Comparison of ENCODE assay signal across 8 cellular contexts in genomic region chr1:65422241-65423203, GRCh38. TPM values are rescaled to one million over a fixed set of nuclear protein-coding genes. Genes with fewer than 3 reads are reported as not detected.
A peak's percentile ranks its signal among the peaks of the same experiment; 100 is the strongest.
DNase-seq lines count a peak whose midpoint lies in the region; ATAC-seq and TF ChIP-seq lines count a peak whose summit lies in the region.

No MANE protein-coding gene starts in this region.

- ATAC-seq in HG02642 (IDR thresholded peaks at IDR 0.05; ENCODE audit: poor library complexity, unreplicated experiment) (no peak), aorta (ENCODE audit: low FRiP score) (no peak), HG03565 (IDR thresholded peaks at IDR 0.05; ENCODE audit: unreplicated experiment) (no peak)

- peak overlapping the region; percentile 74 for H4K12ac ChIP-seq in trophoblast cell (ENCODE audit: low read depth, low read length)

- POLR2A ChIA-PET in OCI-LY7 (lab: Charles Lee), result interaction anchor here (0.6 kb wide), 1 partner anchor 1815 kb away, joined by 3 read pairs; no protein-coding TSS in a partner anchor

- H3K9ac ChIP-seq in trophoblast cell (ENCODE audit: low read length), result no peak overlapping the region

- no peak overlapping the region for H4K91ac ChIP-seq in trophoblast cell (ENCODE audit: low read depth, low read length)

- CTCF ChIA-PET in OCI-LY7 (lab: Charles Lee; ENCODE audit: unreplicated experiment), result no interaction called here

- peaks cover 29% of the 10 kb centered on the region for H3K79me1 ChIP-seq in trophoblast cell (ENCODE audit: low read length)

- H3K4me2 ChIP-seq in OCI-LY7 (ENCODE audit: low read length), result peak overlapping the region; percentile 97
- peak overlapping the region; percentile 8 for H3K4me2 ChIP-seq in trophoblast cell (ENCODE audit: low read length)

- TF ChIP-seq CTCF in OCI-LY7 (conservative IDR thresholded peaks at IDR 0.05; ENCODE audit: low read length), result no peak

- H3K23ac ChIP-seq in trophoblast cell (ENCODE audit: low read length), result no peak overlapping the region

- H2AFZ ChIP-seq in OCI-LY7 (ENCODE audit: low read length) (no peak overlapping the region), trophoblast cell (ENCODE audit: insufficient read depth, low read length, poor library complexity) (no peak overlapping the region)

- H3K9me3 ChIP-seq in OCI-LY7 (ENCODE audit: low read length), result no peaks in the 10 kb centered on the region
- no peaks in the 10 kb centered on the region for H3K9me3 ChIP-seq in trophoblast cell (ENCODE audit: insufficient read depth, low read depth, low read length)
- no peaks in the 10 kb centered on the region for H3K9me3 ChIP-seq in aorta (ENCODE audit: control insufficient read depth, low read length)

- no peak overlapping the region for H3K27ac ChIP-seq in OCI-LY7 (ENCODE audit: low read depth, low read length, poor library complexity, severe bottlenecking)
- H3K27ac ChIP-seq in epithelial cell of prostate, result peak overlapping the region; percentile 98
- H3K27ac ChIP-seq in trophoblast cell (ENCODE audit: low read depth, low read length), result no peak overlapping the region
- no peak overlapping the region for H3K27ac ChIP-seq in aorta (ENCODE audit: low read depth in 1 of 2, low read length in 2 of 2)

- H3K36me3 ChIP-seq in OCI-LY7 (ENCODE audit: insufficient read depth, low read length) (peaks cover 16% of the 10 kb centered on the region), trophoblast cell (ENCODE audit: control insufficient read depth in 1 of 2, insufficient read depth in 2 of 2, low read length in 2 of 2) (peaks cover 8 to 14% of the 10 kb centered on the region in 2 experiments), aorta (ENCODE audit: control insufficient read depth in 1 of 2, insufficient read depth in 2 of 2, low read length in 1 of 2) (peaks cover 3 to 5% of the 10 kb centered on the region in 2 donors)

- no peak overlapping the region for H3K14ac ChIP-seq in trophoblast cell (ENCODE audit: low read length)

- H4K8ac ChIP-seq in trophoblast cell (ENCODE audit: low read depth, low read length), result peak overlapping the region; percentile 11

- H3K79me2 ChIP-seq in OCI-LY7 (ENCODE audit: insufficient read depth, low read depth, low read length) (peaks cover 20% of the 10 kb centered on the region; the same call in 1 of the 2 replicates), trophoblast cell (ENCODE audit: control insufficient read depth, insufficient read depth, low read length, poor library complexity) (peaks cover 20% of the 10 kb centered on the region)

- H3K27me3 ChIP-seq in trophoblast cell (ENCODE audit: insufficient read depth, low read length) (no peaks in the 10 kb centered on the region), aorta (ENCODE audit: control insufficient read depth in 1 of 2, insufficient read depth in 2 of 2, low read length in 1 of 2) (no peaks in the 10 kb centered on the region)

- H3K4me3 ChIP-seq in OCI-LY7 (ENCODE audit: low read depth, low read length, poor library complexity, severe bottlenecking), result peak overlapping the region; percentile 92
- H3K4me3 ChIP-seq in trophoblast cell (ENCODE audit: low read depth, low read length), result no peak overlapping the region
- H3K4me3 ChIP-seq in aorta (ENCODE audit: low read length in 2 of 2), result peak overlapping the region in 1 of 2 donors; percentile 98

- no peaks in the 10 kb centered on the region for H4K20me1 ChIP-seq in OCI-LY7 (ENCODE audit: insufficient read depth, low read length)

- peak overlapping the region; percentile 5 for H3K18ac ChIP-seq in trophoblast cell (ENCODE audit: low read length)

- H2BK120ac ChIP-seq in trophoblast cell (ENCODE audit: insufficient read depth, low read length, poor library complexity), result no peak overlapping the region

- H3K4me1 ChIP-seq in OCI-LY7 (ENCODE audit: insufficient read depth, low read length, poor library complexity, severe bottlenecking) (peaks cover 20% of the 10 kb centered on the region), trophoblast cell (ENCODE audit: control insufficient read depth in 1 of 2, insufficient read depth in 2 of 2, low read length in 2 of 2) (peaks cover 19 to 21% of the 10 kb centered on the region in 2 experiments), aorta (ENCODE audit: control insufficient read depth in 1 of 2, insufficient read depth in 2 of 2, low read length in 2 of 2) (peaks cover 0 to 3% of the 10 kb centered on the region in 2 donors)

- WGBS in trophoblast cell (ENCODE audit: extremely low coverage, insufficient coverage, insufficient read length), result no CpG with 5 or more reads among the region's 12 CpGs
- 93 to 94% methylated on average over 12 of the region's 12 CpGs for WGBS in aorta, 2 donors

- intact Hi-C loops in OCI-LY7 (cut with micrococcal nuclease; ENCODE audit: unreplicated experiment) (loop anchor here (5.0 kb wide), 3 partner anchors 355 to 850 kb away; partner anchors contain the start of gene JAK1), aorta (cut with DNase I) (loop anchor here in 1 of 2 donors (10.0 kb wide), 1 partner anchor 158 kb away; no protein-coding TSS in a partner anchor)

- H2BK5ac ChIP-seq in trophoblast cell (ENCODE audit: low read depth, low read length, poor library complexity), result no peak overlapping the region

- H2AK5ac ChIP-seq in trophoblast cell (ENCODE audit: low read length), result no peak overlapping the region

- no peaks in the 10 kb centered on the region for H3K9me2 ChIP-seq in OCI-LY7 (ENCODE audit: insufficient read depth, low read length)

- DNase-seq in EH (ENCODE audit: low read depth) (peak; percentile 37), OCI-LY7 (ENCODE audit: low spot score) (no peak), epithelial cell of prostate (ENCODE audit: low read depth, low spot score) (no peak), trophoblast cell (peak; percentile 55 to 59), ecto neural progenitor cell (ENCODE audit: low spot score) (no peak), aorta (no peak)

- no TSS peak for BruUV-seq in OCI-LY7 (replicated peaks; lab: Mats Ljungman, UMichigan)

- peak overlapping the region; percentile 75 for H3K4ac ChIP-seq in trophoblast cell (ENCODE audit: low read depth, low read length)

- peak overlapping the region; percentile 8 for H2BK12ac ChIP-seq in trophoblast cell (ENCODE audit: low read length)

RNA-seq across cellular contexts. Expression of gene LEPR, which starts 2.1 kb away (rescaled TPM):
- 0.63 and 0.67 TPM in 2 replicates for total RNA-seq in OCI-LY7 (2014; rRNA removed; shearing (Covaris generic))
- 0.68 and 1.0 TPM in 2 replicates for total RNA-seq in OCI-LY7 (2022)
- polyA plus RNA-seq in trophoblast cell (2013), result 5.0 and 5.1 TPM in 2 replicates
- total RNA-seq in aorta, result 10 to 100 TPM; 21.2 to 71.6 TPM
- 1 to 10 TPM; 4.0 to 5.3 TPM for polyA plus RNA-seq in aorta

RNA-seq across cellular contexts. Expression of gene LEPROT, which starts 2.1 kb away (rescaled TPM):
- total RNA-seq in OCI-LY7 (2014; rRNA removed; shearing (Covaris generic)), result 6.7 and 14.5 TPM in 2 replicates
- 20.5 and 22.7 TPM in 2 replicates for total RNA-seq in OCI-LY7 (2022)
- polyA plus RNA-seq in trophoblast cell (2013), result 59.3 and 62.1 TPM in 2 replicates
- total RNA-seq in aorta, result 100 to 1,000 TPM; 101 to 136 TPM
- polyA plus RNA-seq in aorta, result 10 to 100 TPM; 48.5 to 81.9 TPM

Comparison
In these comparisons a context has a peak if more than half of its experiments do, and no peak if none do; other contexts are left out.
1. DNase-seq: peak in EH (single experiment) and trophoblast cell (2 of 2); none in OCI-LY7 (single experiment), epithelial cell of prostate (single experiment), ecto neural progenitor cell (single experiment) and aorta (0 of 2).
2. RNA of gene LEPR, which starts 2.1 kb away (total RNA-seq): 21.2 to 71.6 TPM in aorta; 0.63 to 1.0 TPM in OCI-LY7; every median in the first group is over 10 times any median in the second.
3. RNA of gene LEPROT, which starts 2.1 kb away (total RNA-seq): 101 to 136 TPM in aorta; 6.7 to 22.7 TPM in OCI-LY7; every median in the first group is over 4 times any median in the second.